13 cellular contexts compared by ENCODE assay signal in the genomic region with DNA sequence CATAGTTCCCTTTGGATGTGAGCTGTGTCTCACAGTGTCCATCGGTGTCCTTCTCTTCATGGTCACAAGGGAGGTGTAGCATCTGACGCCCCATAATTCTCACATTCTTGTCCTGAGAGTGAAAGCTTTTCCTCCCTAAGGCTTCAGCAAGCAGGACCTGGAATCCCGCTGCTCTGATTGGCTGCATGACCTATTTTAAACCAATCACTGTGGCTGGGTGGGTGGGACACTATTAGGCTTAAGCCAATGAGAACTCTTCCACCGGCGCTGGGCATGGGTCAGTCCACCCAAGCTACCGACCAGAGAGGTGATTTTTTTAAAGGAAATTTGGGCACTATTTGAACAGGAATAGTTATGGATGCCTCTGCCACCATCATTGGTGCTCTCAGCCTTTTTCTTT.
"Had no signal": no experiment of that assay in that cellular context is flagged by ENCODE, and none has a peak within 500 bp of the region (broad histone marks: within the 10 kb centered on the region; RNA-seq: fewer than 3 reads in every experiment).

No MANE protein-coding gene starts in this region.

- H3K36me3 ChIP-seq: neutrophil, tibial nerve, uterus had no signal

- H3K4me3 Mint-ChIP-seq: activated naive CD4-positive, alpha-beta T cell treated with anti-CD3 and anti-CD28 coated beads, Interleukin-2, amount 10 ng/mL, durations not matched to agents 7 days and 5 days; activated T-cell treated with anti-CD3 and anti-CD28 coated beads, Interleukin-2, amount 50 U/mL, for 24 hours; naive thymus-derived CD8-positive, alpha-beta T cell; stimulated activated naive B cell treated with anti-CD40 and anti-IgM and Interleukin-4, amounts not matched to agents 10 μg/mL and 1 μg/mL and 100 μg/mL, for 72 hours had no signal

- H3K4me1 Mint-ChIP-seq: activated naive CD4-positive, alpha-beta T cell treated with anti-CD3 and anti-CD28 coated beads, Interleukin-2, amount 10 ng/mL, durations not matched to agents 7 days and 5 days; naive thymus-derived CD8-positive, alpha-beta T cell had no signal

- H3K4me3 ChIP-seq: body of pancreas, tibial nerve, uterus had no signal

- H3K27ac Mint-ChIP-seq: activated naive CD4-positive, alpha-beta T cell treated with anti-CD3 and anti-CD28 coated beads, Interleukin-2, amount 10 ng/mL, durations not matched to agents 7 days and 5 days; activated T-cell treated with anti-CD3 and anti-CD28 coated beads, Interleukin-2, amount 50 U/mL, for 24 hours; naive thymus-derived CD8-positive, alpha-beta T cell; stimulated activated naive B cell treated with anti-CD40 and anti-IgM and Interleukin-4, amounts not matched to agents 10 μg/mL and 1 μg/mL and 100 μg/mL, for 72 hours had no signal

- H3K27me3 ChIP-seq: body of pancreas, neutrophil, tibial nerve, uterus had no signal

- H3K4me1 ChIP-seq: tibial nerve, uterus had no signal

- H3K9me3 ChIP-seq: body of pancreas, neutrophil, tibial nerve, uterus had no signal

- ATAC-seq: left colon; naive thymus-derived CD8-positive, alpha-beta T cell; stimulated activated naive B cell treated with anti-CD40 and anti-IgM and Interleukin-4, amounts not matched to agents 10 μg/mL and 1 μg/mL and 100 μg/mL, for 72 hours had no signal

- DNase-seq: activated CD4-positive, alpha-beta T cell treated with anti-CD3 and anti-CD28 coated beads, Interleukin-2, amount 50 U/mL, for 48 hours; activated CD4-positive, CD25-positive, alpha-beta regulatory T cell treated with anti-CD3 and anti-CD28 coated beads, Interleukin-2, amount 50 U/mL, for 72 hours; activated naive CD4-positive, alpha-beta T cell treated with anti-CD3 and anti-CD28 coated beads, Interleukin-2, amount 10 ng/mL, durations not matched to agents 7 days and 5 days; activated T-cell treated with anti-CD3 and anti-CD28 coated beads, Interleukin-2, amount 50 U/mL, for 24 hours; caudate nucleus; left colon; naive thymus-derived CD8-positive, alpha-beta T cell; stimulated activated CD4-positive, alpha-beta T cell treated with anti-CD3 and anti-CD28 coated beads, Interleukin-4, amount 100 ng/mL, for 1 hour; stimulated activated naive B cell treated with anti-CD40 and anti-IgM and Interleukin-4, amounts not matched to agents 10 μg/mL and 1 μg/mL and 100 μg/mL, for 72 hours; uterus had no signal

- H3K27ac ChIP-seq: neutrophil, tibial nerve, uterus had no signal

- H3K9me3 Mint-ChIP-seq: activated naive CD4-positive, alpha-beta T cell treated with anti-CD3 and anti-CD28 coated beads, Interleukin-2, amount 10 ng/mL, durations not matched to agents 7 days and 5 days; activated T-cell treated with anti-CD3 and anti-CD28 coated beads, Interleukin-2, amount 50 U/mL, for 24 hours had no signal

- H3K27me3 Mint-ChIP-seq: activated naive CD4-positive, alpha-beta T cell treated with anti-CD3 and anti-CD28 coated beads, Interleukin-2, amount 10 ng/mL, durations not matched to agents 7 days and 5 days; activated T-cell treated with anti-CD3 and anti-CD28 coated beads, Interleukin-2, amount 50 U/mL, for 24 hours; stimulated activated naive B cell treated with anti-CD40 and anti-IgM and Interleukin-4, amounts not matched to agents 10 μg/mL and 1 μg/mL and 100 μg/mL, for 72 hours had no signal

- H3K36me3 Mint-ChIP-seq: activated naive CD4-positive, alpha-beta T cell treated with anti-CD3 and anti-CD28 coated beads, Interleukin-2, amount 10 ng/mL, durations not matched to agents 7 days and 5 days; naive thymus-derived CD8-positive, alpha-beta T cell; stimulated activated naive B cell treated with anti-CD40 and anti-IgM and Interleukin-4, amounts not matched to agents 10 μg/mL and 1 μg/mL and 100 μg/mL, for 72 hours had no signal
